8 cellular contexts compared by ENCODE assay signal in genomic region chr1:54413295-54413694, GRCh38. TPM values are rescaled to one million over a fixed set of nuclear protein-coding genes. Genes with fewer than 3 reads are reported as not detected.
DNase-seq lines count a peak whose midpoint lies in the region; TF ChIP-seq lines count a peak whose summit lies in the region.

No MANE protein-coding gene starts in this region.

- peak; percentile 28 for DNase-seq in BJ (ENCODE audit: low read depth)
- DNase-seq in MG63: peak; percentile 12
- peak; percentile 58 for DNase-seq in colonic mucosa
- DNase-seq in mesothelial cell of epicardium (ENCODE audit: low spot score in 2 of 2, unreplicated experiment in 2 of 2): no peak
- DNase-seq in GDM1 (lab: John Stamatoyannopoulos, UW): no peak
- no peak for DNase-seq in tibial artery
- no peak for DNase-seq in NCI-H1694 (lab: John Stamatoyannopoulos, UW)
- no peak for DNase-seq in A172 (ENCODE audit: low spot score)

- no peaks in the 10 kb centered on the region for H3K27me3 Mint-ChIP-seq in mesothelial cell of epicardium (ENCODE audit: low read depth)

- CTCF ChIA-PET in BJ (lab: Yijun Ruan, JAX): interaction anchor here (1.3 kb wide), 1 partner anchor 76 kb away, joined by 5 read pairs; no protein-coding TSS in a partner anchor

- H3K4me3 Mint-ChIP-seq in mesothelial cell of epicardium: peak overlapping the region; percentile 21

- H3K4me1 ChIP-seq in colonic mucosa: peaks cover 9% of the 10 kb centered on the region
- H3K4me1 ChIP-seq in tibial artery: peaks cover 0 to 13% (median 6%) of the 10 kb centered on the region in 4 donors

- peaks cover 49% of the 10 kb centered on the region for H3K4me1 Mint-ChIP-seq in mesothelial cell of epicardium

- H3K4me3 ChIP-seq in BJ (ENCODE audit: low read depth, low read length): no peak overlapping the region
- no peak overlapping the region for H3K4me3 ChIP-seq in MG63
- no peak overlapping the region for H3K4me3 ChIP-seq in colonic mucosa
- no peak overlapping the region for H3K4me3 ChIP-seq in tibial artery

- peak overlapping the region in 1 of 2 donors; percentile 52 for H3K9ac ChIP-seq in colonic mucosa (ENCODE audit: low read depth in 2 of 2, low read length in 2 of 2)

- H3K27me3 ChIP-seq in BJ (ENCODE audit: control insufficient read depth, insufficient read depth, low read length) (peaks cover 1% of the 10 kb centered on the region; the same call in 1 of the 2 replicates), MG63 (no peaks in the 10 kb centered on the region; the same call in 1 of the 2 replicates), colonic mucosa (no peaks in the 10 kb centered on the region), tibial artery (peaks cover 0 to 15% of the 10 kb centered on the region in 2 donors)

- H3K27ac ChIP-seq in colonic mucosa (no peak overlapping the region), tibial artery (no peak overlapping the region)

- peak overlapping the region; percentile 89 for H3K27ac Mint-ChIP-seq in mesothelial cell of epicardium

- H3K9me3 Mint-ChIP-seq in mesothelial cell of epicardium: no peaks in the 10 kb centered on the region

- H3K36me3 Mint-ChIP-seq in mesothelial cell of epicardium: no peaks in the 10 kb centered on the region

- TF ChIP-seq CTCF in BJ (IDR thresholded peaks at IDR 0.05; ENCODE audit: insufficient read depth, low read depth, low read length): no peak
- no peak for TF ChIP-seq CTCF in colonic mucosa (IDR thresholded peaks at IDR 0.05)
- no peak for TF ChIP-seq CTCF in mesothelial cell of epicardium (IDR thresholded peaks at IDR 0.05; ENCODE audit: unreplicated experiment)
- TF ChIP-seq CTCF in tibial artery (IDR thresholded peaks at IDR 0.05): no peak

- H3K9me3 ChIP-seq in MG63 (no peaks in the 10 kb centered on the region), colonic mucosa (no peaks in the 10 kb centered on the region), tibial artery (no peaks in the 10 kb centered on the region)

- H3K36me3 ChIP-seq in BJ (ENCODE audit: control insufficient read depth, insufficient read depth, low read length) (no peaks in the 10 kb centered on the region), MG63 (no peaks in the 10 kb centered on the region), colonic mucosa (no peaks in the 10 kb centered on the region), tibial artery (no peaks in the 10 kb centered on the region)

- intact Hi-C loops in colonic mucosa (cut with DNase I): no loop called here
- intact Hi-C loops in tibial artery (cut with DNase I; ENCODE audit: low total_unique reads): loop anchor here (5.0 kb wide), 1 partner anchor 129 kb away; no protein-coding TSS in a partner anchor

- POLR2A ChIA-PET in BJ (lab: Charles Lee): no interaction called here

RNA-seq across cellular contexts. Expression of gene SSBP3, which starts 7.1 kb away (rescaled TPM):
- 19.6 and 25.9 TPM in 2 replicates for polyA plus RNA-seq in BJ (2011; rRNA removed)
- polyA minus RNA-seq in BJ (2011; rRNA and poly(A)+ RNA removed): 11.2 and 14.0 TPM in 2 replicates
- 15.9 and 40.6 TPM in 2 replicates for total RNA-seq in MG63 (2014; rRNA removed; shearing (Covaris generic); ENCODE audit: low replicate concordance)
- total RNA-seq in colonic mucosa: 10 to 100 TPM; 63.8 to 76.5 TPM
- 171 to 188 TPM (median 172 TPM) in 3 replicates for total RNA-seq in mesothelial cell of epicardium
- total RNA-seq in A172 (2014; rRNA removed; shearing (Covaris generic)): 14.1 and 19.4 TPM in 2 replicates

Comparison
In these comparisons a context has a peak if more than half of its experiments do, and no peak if none do; other contexts are left out.
1. DNase-seq: peak in BJ (single experiment), MG63 (single experiment) and colonic mucosa (single experiment); none in mesothelial cell of epicardium (0 of 2), GDM1 (single experiment), tibial artery (0 of 2), NCI-H1694 (single experiment) and A172 (single experiment).